In the genomic region with DNA sequence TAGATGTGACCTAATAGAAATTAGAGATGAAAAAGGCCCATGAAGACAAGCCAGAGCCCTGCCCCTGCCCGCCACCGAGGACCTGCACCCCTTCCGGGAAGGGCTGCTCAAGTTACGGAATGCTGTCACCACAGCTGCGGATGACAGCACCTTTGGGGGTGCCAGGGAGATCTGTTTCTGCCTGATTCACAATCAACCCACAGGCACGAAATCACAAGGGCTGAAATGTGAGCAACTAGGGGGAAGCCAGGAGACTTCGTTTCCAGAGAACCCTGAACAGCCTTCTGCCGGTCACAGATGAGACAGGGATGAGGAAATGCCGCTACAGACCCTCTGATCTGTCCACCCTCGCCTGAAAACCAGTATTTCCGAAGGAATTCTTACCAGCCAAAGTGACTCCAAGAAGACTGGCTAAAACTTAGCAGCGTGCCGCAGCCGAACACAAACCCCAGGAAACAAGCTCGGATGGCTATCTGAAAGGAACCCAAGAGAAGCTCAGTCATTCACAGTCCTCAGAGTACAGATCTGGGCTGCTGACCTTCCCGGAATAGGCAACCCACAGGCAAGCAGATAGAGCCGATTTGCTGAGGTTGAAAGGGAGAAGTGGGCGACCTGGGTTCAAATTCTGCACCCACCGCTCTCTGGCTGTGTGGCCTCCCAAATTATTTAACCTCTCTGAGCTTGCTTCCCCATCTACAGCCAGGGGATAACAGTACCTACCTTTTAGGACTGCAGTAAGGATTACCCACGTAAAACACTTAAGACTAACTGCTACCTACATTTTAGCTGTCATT, we compare ENCODE assay signal across 8 cellular contexts. TPM values are rescaled to one million over a fixed set of nuclear protein-coding genes. Genes with fewer than 3 reads are reported as not detected.
DNase-seq lines count a peak whose midpoint lies in the region; ATAC-seq, FAIRE-seq and TF ChIP-seq lines count a peak whose summit lies in the region.

No MANE protein-coding gene starts in this region.

- no peak overlapping the region for H2AFZ ChIP-seq in HCT116 (ENCODE audit: low read depth, low read length, poor library complexity, severe bottlenecking)

- no peaks in the 10 kb centered on the region for H3K27me3 ChIP-seq in HCT116 (ENCODE audit: insufficient read depth, low read length)

- intact Hi-C loops in HCT116 (cut with micrococcal nuclease): loop anchor here (1.0 kb wide), 1 partner anchor 29 kb away; no protein-coding TSS in a partner anchor

- H4K20me1 ChIP-seq in HCT116 (ENCODE audit: insufficient read depth): no peaks in the 10 kb centered on the region; the same call in 1 of the 2 replicates

- peaks cover 17% of the 10 kb centered on the region for H3K4me1 Mint-ChIP-seq in activated naive CD8-positive, alpha-beta T cell treated with anti-CD3 and anti-CD28 coated beads, Interleukin-2, amount 50 U/mL, for 24 hours
- H3K4me1 Mint-ChIP-seq in type B pancreatic cell (ENCODE audit: unreplicated experiment): peaks cover 11% of the 10 kb centered on the region

- H3K36me3 ChIP-seq in HCT116 (ENCODE audit: control insufficient read depth in 1 of 2, insufficient read depth in 2 of 2, low read length in 2 of 2): peaks cover 17 to 32% of the 10 kb centered on the region in 2 experiments; a peak in 3 of 4 replicates

- POLR2A ChIA-PET in A549 (lab: Yijun Ruan, JAX) (interaction anchor here (1.0 kb wide), 1 partner anchor 9 kb away, joined by 3 read pairs; no protein-coding TSS in a partner anchor), HCT116 (lab: Charles Lee) (interaction anchor here (1.4 kb wide), 1 partner anchor 28 kb away, joined by 5 read pairs; the partner anchor contains the start of gene RNF207)

- peak overlapping the region; percentile 99 for H3K27ac ChIP-seq in A549
- peak overlapping the region; percentile 67 for H3K27ac ChIP-seq in HCT116 (ENCODE audit: low read depth, low read length)

- TF ChIP-seq CTCF in A549 (IDR thresholded peaks at IDR 0.05) (no peak), HCT116 (IDR thresholded peaks at IDR 0.05 in 2 of 3, conservative IDR thresholded peaks at IDR 0.05 in 1 of 3; ENCODE audit: borderline replicate concordance in 1 of 3, insufficient read depth in 1 of 3, low read depth in 2 of 3, low read length in 2 of 3) (no peak), type B pancreatic cell (conservative IDR thresholded peaks at IDR 0.05) (no peak)

- peak overlapping the region; percentile 100 for H3K4me3 ChIP-seq in A549
- peak overlapping the region; percentile 86 to 87 for H3K4me3 ChIP-seq in HCT116 (replicated peaks in 1 of 2; ENCODE audit: low read depth in 1 of 2, low read length in 2 of 2)

- peaks cover 53% of the 10 kb centered on the region for H3K79me2 ChIP-seq in HCT116 (ENCODE audit: insufficient read depth, low read length)

- no peaks in the 10 kb centered on the region for H3K9me2 ChIP-seq in HCT116 (ENCODE audit: insufficient read depth)

- no peaks in the 10 kb centered on the region for H3K9me3 ChIP-seq in A549
- H3K9me3 ChIP-seq in HCT116 (ENCODE audit: control insufficient read depth in 1 of 2, insufficient read depth in 1 of 2, low read depth in 1 of 2, low read length in 2 of 2): no peaks in the 10 kb centered on the region

- H3K27me3 Mint-ChIP-seq in activated naive CD8-positive, alpha-beta T cell treated with anti-CD3 and anti-CD28 coated beads, Interleukin-2, amount 50 U/mL, for 24 hours: peaks cover 16% of the 10 kb centered on the region
- H3K27me3 Mint-ChIP-seq in type B pancreatic cell: peaks cover 22% of the 10 kb centered on the region

- ATAC-seq in A549 (no peak), HCT116 (no peak), HG03469 (IDR thresholded peaks at IDR 0.05; ENCODE audit: unreplicated experiment) (no peak), GM18519 (IDR thresholded peaks at IDR 0.05; ENCODE audit: low FRiP score, unreplicated experiment) (no peak)
- ATAC-seq in activated naive CD8-positive, alpha-beta T cell treated with anti-CD3 and anti-CD28 coated beads, Interleukin-2, amount 50 U/mL, for 24 hours: no peak

- 37% methylated on average over 17 of the region's 20 CpGs for WGBS in A549 (ENCODE audit: missing lambda C conversion rate)

- TF ChIP-seq EP300 in A549 (IDR thresholded peaks at IDR 0.05): no peak

- peak overlapping the region; percentile 85 for H3K27ac Mint-ChIP-seq in activated naive CD8-positive, alpha-beta T cell treated with anti-CD3 and anti-CD28 coated beads, Interleukin-2, amount 50 U/mL, for 24 hours
- peak overlapping the region; percentile 79 for H3K27ac Mint-ChIP-seq in type B pancreatic cell

- TF ChIP-seq RAD21 in A549 (conservative IDR thresholded peaks at IDR 0.05 in 1 of 2, IDR thresholded peaks at IDR 0.05 in 1 of 2): no peak
- no peak for TF ChIP-seq RAD21 in HCT116 (IDR thresholded peaks at IDR 0.05; ENCODE audit: low read depth)

- CTCF ChIA-PET in A549 (lab: Yijun Ruan, JAX) (interaction anchor here (1.0 to 4.4 kb wide), 5 partner anchors 10 to 30 kb away, joined by 3 to 21 read pairs (median 4); partner anchors contain the start of gene RNF207), HCT116 (lab: Charles Lee) (interaction anchor here (2.1 kb wide), 1 partner anchor 30 kb away, joined by 12 read pairs; no protein-coding TSS in a partner anchor)

- peaks cover 7% of the 10 kb centered on the region; the same call in 1 of the 3 replicates for H3K4me1 ChIP-seq in A549
- peaks cover 13 to 41% of the 10 kb centered on the region in 2 experiments for H3K4me1 ChIP-seq in HCT116 (ENCODE audit: control insufficient read depth in 1 of 2, insufficient read depth in 2 of 2, low read length in 2 of 2)

- TF ChIP-seq POLR2A in A549 (IDR thresholded peaks at IDR 0.05; ENCODE audit: low read length) (no peak), HCT116 (IDR thresholded peaks at IDR 0.05; ENCODE audit: borderline replicate concordance, extremely low read depth, insufficient read depth, insufficient read length) (no peak)

- BruUV-seq in HCT116 (replicated peaks; lab: Mats Ljungman, UMichigan): no TSS peak

- no peak for FAIRE-seq in A549 (lab: Jason Lieb, UNC)

- H3K36me3 Mint-ChIP-seq in activated naive CD8-positive, alpha-beta T cell treated with anti-CD3 and anti-CD28 coated beads, Interleukin-2, amount 50 U/mL, for 24 hours (ENCODE audit: low read depth): peaks cover 32% of the 10 kb centered on the region
- H3K36me3 Mint-ChIP-seq in type B pancreatic cell: peaks cover 4% of the 10 kb centered on the region

- no peaks in the 10 kb centered on the region for H3K9me3 Mint-ChIP-seq in activated naive CD8-positive, alpha-beta T cell treated with anti-CD3 and anti-CD28 coated beads, Interleukin-2, amount 50 U/mL, for 24 hours
- no peaks in the 10 kb centered on the region for H3K9me3 Mint-ChIP-seq in type B pancreatic cell

- peak overlapping the region; percentile 87 for H3K4me3 Mint-ChIP-seq in activated naive CD8-positive, alpha-beta T cell treated with anti-CD3 and anti-CD28 coated beads, Interleukin-2, amount 50 U/mL, for 24 hours
- peak overlapping the region; percentile 90 for H3K4me3 Mint-ChIP-seq in type B pancreatic cell

- H3K9ac ChIP-seq in HCT116 (ENCODE audit: low read length): peak overlapping the region; percentile 91

- DNase-seq in A549 (ENCODE audit: low read depth in 1 of 2, low spot score in 1 of 2) (no peak), HCT116 (ENCODE audit: low read depth, low spot score) (no peak), left kidney (ENCODE audit: low read depth, low spot score) (peak; percentile 70), type B pancreatic cell (ENCODE audit: extremely low spot score, unreplicated experiment) (no peak), NCI-H1417 (lab: John Stamatoyannopoulos, UW) (no peak)
- DNase-seq in activated naive CD8-positive, alpha-beta T cell treated with anti-CD3 and anti-CD28 coated beads, Interleukin-2, amount 50 U/mL, for 24 hours: no peak

- RAD21 ChIA-PET in HCT116 (lab: Charles Lee; ENCODE audit: low non-redundant PET in 1 of 2, low total read pairs in 2 of 2, uncharacterized antibody in 2 of 2, unreplicated experiment in 2 of 2): no interaction called here

- H3K4me2 ChIP-seq in A549 (peak overlapping the region; percentile 78), HCT116 (ENCODE audit: low read length) (peak overlapping the region; percentile 91)

RNA-seq across cellular contexts. Expression of gene ICMT, which starts 1.1 kb away (rescaled TPM):
- polyA plus RNA-seq in A549 (2011; rRNA removed) (64.6 and 71.4 TPM in 2 replicates), A549 (2017; fragmentation: RNase III; extraction: RNeasy Plus Mini Kit Qiagen cat#74134 plus additional on column Dnase treatment) (63.9 to 97.2 TPM (median 84.6 TPM) in 3 replicates)
- polyA plus RNA-seq in A549 (2012; cell fraction: cytosol; rRNA removed): 33.8 and 42.9 TPM in 2 replicates
- 22.6 and 29.9 TPM in 2 replicates for polyA plus RNA-seq in A549 (2012; cell fraction: nucleus; rRNA removed)
- 61.0 and 61.6 TPM in 2 replicates for polyA minus RNA-seq in A549 (2011; rRNA and poly(A)+ RNA removed)
- total RNA-seq in HCT116 (2021; ENCODE audit: unreplicated experiment) (70.9 TPM), type B pancreatic cell (ENCODE audit: low replicate concordance) (56.6 and 63.5 TPM in 2 replicates)
- 33.0 and 41.7 TPM in 2 replicates for polyA plus RNA-seq in HCT116 (2012)

RNA-seq across cellular contexts. Expression of gene HES3, which starts 9.3 kb away (rescaled TPM):
- not detected in 2 replicates for polyA plus RNA-seq in A549 (2011; rRNA removed)
- not detected in 2 replicates for polyA plus RNA-seq in A549 (2012; cell fraction: cytosol; rRNA removed)
- not detected in 2 replicates for polyA plus RNA-seq in A549 (2012; cell fraction: nucleus; rRNA removed)
- polyA plus RNA-seq in A549 (2017; fragmentation: RNase III; extraction: RNeasy Plus Mini Kit Qiagen cat#74134 plus additional on column Dnase treatment): not detected in 3 replicates
- not detected in 2 replicates for polyA minus RNA-seq in A549 (2011; rRNA and poly(A)+ RNA removed)
- not detected for total RNA-seq in HCT116 (2021; ENCODE audit: unreplicated experiment)
- not detected in 2 replicates for polyA plus RNA-seq in HCT116 (2012)
- total RNA-seq in type B pancreatic cell (ENCODE audit: low replicate concordance): not detected in 2 replicates

RNA-seq across cellular contexts. Expression of gene GPR153, which starts 26.2 kb away (rescaled TPM):
- polyA plus RNA-seq in A549 (2011; rRNA removed) (0.56 and 0.81 TPM in 2 replicates), A549 (2017; fragmentation: RNase III; extraction: RNeasy Plus Mini Kit Qiagen cat#74134 plus additional on column Dnase treatment) (1.1 to 1.5 TPM (median 1.4 TPM) in 3 replicates)
- polyA plus RNA-seq in A549 (2012; cell fraction: cytosol; rRNA removed): 0.87 and 1.3 TPM in 2 replicates
- 2.3 and 3.1 TPM in 2 replicates for polyA plus RNA-seq in A549 (2012; cell fraction: nucleus; rRNA removed)
- 0.68 and 0.87 TPM in 2 replicates for polyA minus RNA-seq in A549 (2011; rRNA and poly(A)+ RNA removed)
- total RNA-seq in HCT116 (2021; ENCODE audit: unreplicated experiment) (6.1 TPM), type B pancreatic cell (ENCODE audit: low replicate concordance) (6.1 and 8.5 TPM in 2 replicates)
- 3.6 and 3.9 TPM in 2 replicates for polyA plus RNA-seq in HCT116 (2012)

RNA-seq across cellular contexts. Expression of gene RNF207, which starts 28.8 kb away (rescaled TPM):
- polyA plus RNA-seq in A549 (2011; rRNA removed) (11.3 and 17.9 TPM in 2 replicates), A549 (2017; fragmentation: RNase III; extraction: RNeasy Plus Mini Kit Qiagen cat#74134 plus additional on column Dnase treatment) (24.6 to 28.0 TPM (median 27.6 TPM) in 3 replicates)
- 51.4 and 60.1 TPM in 2 replicates for polyA plus RNA-seq in A549 (2012; cell fraction: cytosol; rRNA removed)
- polyA plus RNA-seq in A549 (2012; cell fraction: nucleus; rRNA removed): 287 and 554 TPM in 2 replicates
- 17.1 and 19.7 TPM in 2 replicates for polyA minus RNA-seq in A549 (2011; rRNA and poly(A)+ RNA removed)
- total RNA-seq in HCT116 (2021; ENCODE audit: unreplicated experiment) (61.2 TPM), type B pancreatic cell (ENCODE audit: low replicate concordance) (34.5 and 37.0 TPM in 2 replicates)
- 28.4 and 32.1 TPM in 2 replicates for polyA plus RNA-seq in HCT116 (2012)

RNA-seq across cellular contexts. Expression of gene RPL22, which starts 35.3 kb away (rescaled TPM):
- polyA plus RNA-seq in A549 (2011; rRNA removed) (221 and 373 TPM in 2 replicates), A549 (2017; fragmentation: RNase III; extraction: RNeasy Plus Mini Kit Qiagen cat#74134 plus additional on column Dnase treatment) (374 to 377 TPM (median 375 TPM) in 3 replicates)
- 73.5 and 98.3 TPM in 2 replicates for polyA plus RNA-seq in A549 (2012; cell fraction: cytosol; rRNA removed)
- 13.1 and 21.3 TPM in 2 replicates for polyA plus RNA-seq in A549 (2012; cell fraction: nucleus; rRNA removed)
- polyA minus RNA-seq in A549 (2011; rRNA and poly(A)+ RNA removed): 22.8 and 27.3 TPM in 2 replicates
- total RNA-seq in HCT116 (2021; ENCODE audit: unreplicated experiment) (456 TPM), type B pancreatic cell (ENCODE audit: low replicate concordance) (499 and 541 TPM in 2 replicates)
- polyA plus RNA-seq in HCT116 (2012): 563 and 639 TPM in 2 replicates
